Comparison of ENCODE assay signal across 10 cellular contexts in the genomic region with DNA sequence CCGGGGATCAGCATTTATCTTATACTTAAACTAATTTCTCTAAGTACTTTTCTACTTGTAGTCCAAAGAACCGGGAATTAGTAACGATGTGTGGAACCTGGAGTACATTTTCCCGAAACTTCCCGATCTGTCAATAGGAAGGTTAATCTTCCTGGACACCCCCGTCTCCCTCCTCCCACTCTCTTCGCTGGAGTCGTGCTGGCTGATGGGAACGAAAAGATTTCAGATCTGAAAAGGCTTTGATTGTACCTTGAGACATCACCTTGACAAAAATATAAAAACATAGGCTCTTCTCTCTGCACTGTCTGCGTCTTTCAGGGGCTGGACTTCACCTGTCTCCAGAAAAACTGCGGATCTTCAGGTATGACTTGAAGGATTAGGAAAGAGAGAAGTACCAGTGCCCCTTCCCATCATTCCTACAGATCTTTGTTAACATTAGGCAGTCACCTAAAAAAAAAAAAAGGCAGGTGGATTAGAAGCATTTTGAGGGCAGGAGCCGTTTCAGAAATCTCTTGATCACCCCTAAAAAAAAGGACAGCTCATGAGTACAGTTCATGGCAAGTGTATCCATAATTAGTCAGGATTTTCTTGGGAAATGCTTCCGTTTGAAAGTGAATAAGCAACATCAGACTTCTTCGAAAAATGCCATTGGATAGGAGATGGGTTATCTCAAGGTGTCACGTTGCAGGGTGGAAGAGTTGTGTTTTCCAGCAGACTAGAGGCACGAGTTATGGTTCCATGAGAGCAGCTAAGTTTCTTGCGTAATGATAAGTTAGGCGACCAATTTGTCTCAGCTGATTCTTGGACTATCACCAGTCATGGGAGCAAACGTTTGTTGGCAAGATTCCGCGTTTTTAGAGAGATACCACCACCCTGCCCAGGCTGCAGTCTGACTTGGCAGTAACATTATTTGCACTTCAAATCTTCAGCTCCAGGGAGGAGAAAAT. TPM values are rescaled to one million over a fixed set of nuclear protein-coding genes. Genes with fewer than 3 reads are reported as not detected.
DNase-seq lines count a peak whose midpoint lies in the region; ATAC-seq and TF ChIP-seq lines count a peak whose summit lies in the region.
"Had no signal": no experiment of that assay in that cellular context is flagged by ENCODE, and none has a peak within 500 bp of the region (broad histone marks: within the 10 kb centered on the region; RNA-seq: fewer than 3 reads in every experiment).

No MANE protein-coding gene starts in this region.

- H3K4me3 ChIP-seq in ACC112 (ENCODE audit: low read depth, low read length) = peak overlapping the region; percentile 84
- peak overlapping the region in 1 of 2 donors; percentile 39 for H3K4me3 ChIP-seq in gastroesophageal sphincter

- TF ChIP-seq CTCF in HFFc6 (IDR thresholded peaks at IDR 0.05) (no peak), gastroesophageal sphincter (IDR thresholded peaks at IDR 0.05) (no peak)

- peak overlapping the region; percentile 69 for H3K4me3 Mint-ChIP-seq in HFFc6
- H3K4me3 Mint-ChIP-seq in central memory CD8-positive, alpha-beta T cell = peak overlapping the region; percentile 56
- H3K4me3 Mint-ChIP-seq in naive thymus-derived CD8-positive, alpha-beta T cell = peak overlapping the region; percentile 43 to 84 (median 74)

- peaks cover 14% of the 10 kb centered on the region for H3K4me1 Mint-ChIP-seq in HFFc6 (ENCODE audit: low read depth)
- H3K4me1 Mint-ChIP-seq in central memory CD8-positive, alpha-beta T cell = peaks cover 12% of the 10 kb centered on the region
- H3K4me1 Mint-ChIP-seq in naive thymus-derived CD8-positive, alpha-beta T cell = peaks cover 9 to 18% (median 10%) of the 10 kb centered on the region in 4 donors

- H3K27ac ChIP-seq in ACC112 (ENCODE audit: low read depth, low read length) (no peak overlapping the region), gastroesophageal sphincter (no peak overlapping the region)

- 29 to 48% methylated on average over 18 to 21 of the region's 21 CpGs for WGBS in gastroesophageal sphincter (ENCODE audit: low coverage in 1 of 2), 2 donors

- peak overlapping the region; percentile 94 for H2AFZ ChIP-seq in ACC112 (ENCODE audit: low read length, unreplicated experiment)

- H3K36me3 ChIP-seq in ACC112 (ENCODE audit: insufficient read depth, low read length) (no peaks in the 10 kb centered on the region), gastroesophageal sphincter (no peaks in the 10 kb centered on the region)

- TF ChIP-seq POLR2A in gastroesophageal sphincter (IDR thresholded peaks at IDR 0.05) = no peak

- no peak overlapping the region for H3K27ac Mint-ChIP-seq in HFFc6
- no peak overlapping the region for H3K27ac Mint-ChIP-seq in central memory CD8-positive, alpha-beta T cell (ENCODE audit: low read depth)
- H3K27ac Mint-ChIP-seq in naive thymus-derived CD8-positive, alpha-beta T cell = peak overlapping the region in 1 of 10 donors; percentile 10

- peaks cover 49% of the 10 kb centered on the region for H3K27me3 Mint-ChIP-seq in HFFc6 (ENCODE audit: insufficient read depth)
- peaks cover 90% of the 10 kb centered on the region for H3K27me3 Mint-ChIP-seq in central memory CD8-positive, alpha-beta T cell
- peaks cover 44 to 91% (median 68%) of the 10 kb centered on the region in 5 donors for H3K27me3 Mint-ChIP-seq in naive thymus-derived CD8-positive, alpha-beta T cell

- no peaks in the 10 kb centered on the region for H3K9me3 Mint-ChIP-seq in HFFc6
- no peaks in the 10 kb centered on the region for H3K9me3 Mint-ChIP-seq in central memory CD8-positive, alpha-beta T cell
- H3K9me3 Mint-ChIP-seq in naive thymus-derived CD8-positive, alpha-beta T cell = peaks cover 0 to 9% (median 0%) of the 10 kb centered on the region in 9 donors

- H3K4me1 ChIP-seq in ACC112 (ENCODE audit: control insufficient read depth, insufficient read depth, low read length, unreplicated experiment) (no peaks in the 10 kb centered on the region), gastroesophageal sphincter (peaks cover 0 to 13% (median 11%) of the 10 kb centered on the region in 3 donors)

- peaks cover 62% of the 10 kb centered on the region for H3K27me3 ChIP-seq in ACC112 (ENCODE audit: insufficient read depth, low read length)
- H3K27me3 ChIP-seq in gastroesophageal sphincter = peaks cover 77% of the 10 kb centered on the region

- no peak for TF ChIP-seq EP300 in gastroesophageal sphincter (IDR thresholded peaks at IDR 0.05)

- ATAC-seq in central memory CD8-positive, alpha-beta T cell (replicated peaks; ENCODE audit: extremely low read depth, poor library complexity, severe bottlenecking) = no peak
- no peak for ATAC-seq in naive thymus-derived CD8-positive, alpha-beta T cell
- no peak for ATAC-seq in gastroesophageal sphincter

- no peaks in the 10 kb centered on the region for H3K79me2 ChIP-seq in ACC112 (ENCODE audit: control insufficient read depth, insufficient read depth, low read length, unreplicated experiment)

- DNase-seq in HFFc6 (no peak), cerebellum (ENCODE audit: low spot score) (no peak), NCI-H226 (no peak)
- no peak for DNase-seq in central memory CD8-positive, alpha-beta T cell (ENCODE audit: low spot score in 2 of 2)
- DNase-seq in naive thymus-derived CD8-positive, alpha-beta T cell = no peak
- DNase-seq in NK-92 treated with Interleukin-12 subunit alpha and Interleukin-12 subunit beta, amount 100 ng/mL, for 24 hours (lab: John Stamatoyannopoulos, UW) = no peak
- DNase-seq: Karpas-422 had no signal

- no peaks in the 10 kb centered on the region for H3K9me3 ChIP-seq in gastroesophageal sphincter

- POLR2A ChIA-PET in naive thymus-derived CD8-positive, alpha-beta T cell (lab: Charles Lee) = interaction anchor here (0.7 kb wide), 1 partner anchor 200 kb away, joined by 3 read pairs; no protein-coding TSS in a partner anchor

- H3K36me3 Mint-ChIP-seq in HFFc6 (ENCODE audit: low read depth) = no peaks in the 10 kb centered on the region; the same call in 1 of the 2 replicates
- no peaks in the 10 kb centered on the region for H3K36me3 Mint-ChIP-seq in central memory CD8-positive, alpha-beta T cell (ENCODE audit: insufficient read depth)
- no peaks in the 10 kb centered on the region for H3K36me3 Mint-ChIP-seq in naive thymus-derived CD8-positive, alpha-beta T cell

RNA-seq across cellular contexts. Expression of gene BAMBI, which starts 7.8 kb away (rescaled TPM):
- total RNA-seq in HFFc6 (2021; fragmentation: NEBNext Ultra II Directional; extraction: Animal tissue kit (Norgen Biotek cat#: 25700)) = 1 to 10 TPM; 1.6 to 2.3 (median 2.2) TPM
- under 1 TPM in 1 of 2 experiments, not detected in 1; 0.19 TPM for total RNA-seq in naive thymus-derived CD8-positive, alpha-beta T cell
- not detected for polyA plus RNA-seq in naive thymus-derived CD8-positive, alpha-beta T cell
- 1 to 10 TPM; 5.6 to 6.0 (median 5.8) TPM for total RNA-seq in gastroesophageal sphincter
- 4.1 TPM for total RNA-seq in cerebellum
- total RNA-seq: T-helper 1 cell treated with Interleukin-12 subunit alpha and Interleukin-12 subunit beta and Interleukin-4 antibody, amounts not matched to agents 30 ng/mL and 1 ng/mL, for 36 hours had no signal
